13 cellular contexts compared by ENCODE assay signal in the genomic region with DNA sequence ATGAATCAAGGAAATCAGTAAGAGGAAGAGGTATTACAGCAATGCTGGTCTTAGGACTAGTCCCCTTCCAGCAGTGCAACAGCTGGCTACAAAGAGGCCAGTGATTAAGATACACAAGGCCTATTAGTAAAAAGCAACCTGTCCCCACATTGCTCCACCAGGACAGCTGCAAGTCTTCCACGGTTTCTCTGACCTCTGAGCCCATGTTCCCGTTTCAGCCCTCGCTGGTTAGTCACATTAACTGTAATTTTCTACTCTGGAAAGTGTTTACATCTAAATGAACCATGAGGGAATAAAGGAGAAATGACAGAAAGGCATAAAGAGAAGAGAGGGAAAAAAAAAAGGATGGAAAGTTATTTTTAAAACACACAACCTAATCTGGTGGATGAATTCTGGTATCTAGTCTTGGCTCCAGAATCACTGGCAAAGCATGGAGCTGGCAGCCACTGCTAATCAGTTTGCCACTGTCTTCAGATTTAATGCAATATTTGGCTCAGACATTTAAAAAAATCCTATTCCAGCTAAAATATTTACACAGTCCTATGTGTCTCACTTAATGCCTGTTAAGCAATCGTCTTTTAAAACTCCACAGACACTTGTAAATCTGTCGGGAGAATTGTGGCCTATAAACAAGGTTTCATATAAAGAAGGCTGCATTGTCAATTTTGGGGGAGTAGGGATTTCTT.
DNase-seq lines count a peak whose midpoint lies in the region; ATAC-seq and TF ChIP-seq lines count a peak whose summit lies in the region.
"Had no signal": no experiment of that assay in that cellular context is flagged by ENCODE, and none has a peak within 500 bp of the region (broad histone marks: within the 10 kb centered on the region; RNA-seq: fewer than 3 reads in every experiment).

No MANE protein-coding gene starts in this region.

- no TSS peak for BruUV-seq in OCI-LY7 (replicated peaks; lab: Mats Ljungman, UMichigan)

- H3K4me2 ChIP-seq in OCI-LY7 (ENCODE audit: low read length), result no peak overlapping the region

- H2AFZ ChIP-seq in OCI-LY7 (ENCODE audit: low read length), result 0 out of 2 replicates have a peak overlapping the region, but pooled peaks have one; percentile 19

- no peaks in the 10 kb centered on the region for H3K79me2 ChIP-seq in OCI-LY7 (ENCODE audit: insufficient read depth, low read depth, low read length)

- no peak overlapping the region for H3K4me3 Mint-ChIP-seq in naive thymus-derived CD4-positive, alpha-beta T cell
- H3K4me3 Mint-ChIP-seq: stimulated activated naive CD8-positive, alpha-beta T cell treated with anti-CD3 and anti-CD28 coated beads, Interleukin-15, Interleukin-2, amounts not matched to agents 100 ng/mL and 50 ng/mL, for 24 hours had no signal

- H3K27ac Mint-ChIP-seq in naive thymus-derived CD4-positive, alpha-beta T cell, result no peak overlapping the region
- H3K27ac Mint-ChIP-seq: stimulated activated naive CD8-positive, alpha-beta T cell treated with anti-CD3 and anti-CD28 coated beads, Interleukin-15, Interleukin-2, amounts not matched to agents 100 ng/mL and 50 ng/mL, for 24 hours had no signal

- H3K36me3 Mint-ChIP-seq in naive thymus-derived CD4-positive, alpha-beta T cell, result peaks cover 0 to 13% (median 0%) of the 10 kb centered on the region in 5 donors

- H3K4me1 Mint-ChIP-seq in naive thymus-derived CD4-positive, alpha-beta T cell, result peaks cover 0 to 2% (median 0%) of the 10 kb centered on the region in 7 donors

- peaks cover 0 to 1% (median 0%) of the 10 kb centered on the region in 11 donors for H3K9me3 Mint-ChIP-seq in naive thymus-derived CD4-positive, alpha-beta T cell
- H3K9me3 Mint-ChIP-seq: stimulated activated naive CD8-positive, alpha-beta T cell treated with anti-CD3 and anti-CD28 coated beads, Interleukin-15, Interleukin-2, amounts not matched to agents 100 ng/mL and 50 ng/mL, for 24 hours had no signal

- no peaks in the 10 kb centered on the region for H3K9me3 ChIP-seq in OCI-LY7 (ENCODE audit: low read length)
- no peaks in the 10 kb centered on the region for H3K9me3 ChIP-seq in naive thymus-derived CD4-positive, alpha-beta T cell (ENCODE audit: control insufficient read depth in 2 of 3, low read length in 3 of 3)

- H3K27ac ChIP-seq in OCI-LY7 (ENCODE audit: low read depth, low read length, poor library complexity, severe bottlenecking), result no peak overlapping the region
- no peak overlapping the region for H3K27ac ChIP-seq in naive thymus-derived CD4-positive, alpha-beta T cell (ENCODE audit: low read depth, low read length)

- CTCF ChIA-PET in OCI-LY7 (lab: Charles Lee; ENCODE audit: unreplicated experiment), result no interaction called here
- CTCF ChIA-PET in naive thymus-derived CD4-positive, alpha-beta T cell (lab: Charles Lee), result no interaction called here

- H4K20me1 ChIP-seq in OCI-LY7 (ENCODE audit: insufficient read depth, low read length), result no peaks in the 10 kb centered on the region

- no peak for ATAC-seq in GM21619 (IDR thresholded peaks at IDR 0.05; ENCODE audit: unreplicated experiment)
- ATAC-seq in naive thymus-derived CD4-positive, alpha-beta T cell, result no peak
- ATAC-seq: esophagus mucosa had no signal

- DNase-seq in OCI-LY7 (ENCODE audit: low spot score), result no peak
- peak; percentile 89 for DNase-seq in fibroblast of mammary gland (ENCODE audit: low read depth)
- peak; percentile 90 for DNase-seq in myocyte (ENCODE audit: low read depth)
- peak; percentile 50 for DNase-seq in ureter (ENCODE audit: low spot score)
- no peak for DNase-seq in naive thymus-derived CD4-positive, alpha-beta T cell
- DNase-seq in stimulated activated CD4-positive, alpha-beta T cell treated with anti-CD3 and anti-CD28 coated beads, Interleukin-4, amount 100 ng/mL, for 4 hours, result no peak
- DNase-seq: caudate nucleus; NCI-H146; nucleus accumbens; stimulated activated CD4-positive, alpha-beta T cell treated with anti-CD3 and anti-CD28 coated beads, Interleukin-4, amount 100 ng/mL, for 1 hour had no signal

- H3K4me1 ChIP-seq in OCI-LY7 (ENCODE audit: insufficient read depth, low read length, poor library complexity, severe bottlenecking), result peaks cover 6% of the 10 kb centered on the region
- H3K4me1 ChIP-seq in naive thymus-derived CD4-positive, alpha-beta T cell (ENCODE audit: control insufficient read depth in 2 of 2, insufficient read depth in 2 of 2, low read length in 2 of 2), result no peaks in the 10 kb centered on the region

- H3K27me3 ChIP-seq in naive thymus-derived CD4-positive, alpha-beta T cell (ENCODE audit: control insufficient read depth in 2 of 2, insufficient read depth in 2 of 2, low read length in 2 of 2), result no peaks in the 10 kb centered on the region

- H3K36me3 ChIP-seq in OCI-LY7 (ENCODE audit: insufficient read depth, low read length), result no peaks in the 10 kb centered on the region
- H3K36me3 ChIP-seq in naive thymus-derived CD4-positive, alpha-beta T cell (ENCODE audit: control insufficient read depth in 2 of 3, insufficient read depth in 3 of 3, low read length in 3 of 3), result no peaks in the 10 kb centered on the region

- intact Hi-C loops in OCI-LY7 (cut with micrococcal nuclease; ENCODE audit: unreplicated experiment), result no loop called here
- intact Hi-C loops in naive thymus-derived CD4-positive, alpha-beta T cell (cut with micrococcal nuclease), result no loop called here

- H3K4me3 ChIP-seq in OCI-LY7 (ENCODE audit: low read depth, low read length, poor library complexity, severe bottlenecking) (no peak overlapping the region), fibroblast of mammary gland (ENCODE audit: control insufficient read depth, low read depth, low read length) (no peak overlapping the region)
- H3K4me3 ChIP-seq in naive thymus-derived CD4-positive, alpha-beta T cell (ENCODE audit: low read length), result no peak overlapping the region

- peaks cover 0 to 15% (median 0%) of the 10 kb centered on the region in 5 donors for H3K27me3 Mint-ChIP-seq in naive thymus-derived CD4-positive, alpha-beta T cell

- no peaks in the 10 kb centered on the region for H3K9me2 ChIP-seq in OCI-LY7 (ENCODE audit: insufficient read depth, low read length)

- POLR2A ChIA-PET in OCI-LY7 (lab: Charles Lee), result no interaction called here
- POLR2A ChIA-PET in naive thymus-derived CD4-positive, alpha-beta T cell (lab: Charles Lee), result no interaction called here

- no peak for TF ChIP-seq CTCF in OCI-LY7 (conservative IDR thresholded peaks at IDR 0.05; ENCODE audit: low read length)
- no peak for TF ChIP-seq CTCF in fibroblast of mammary gland (conservative IDR thresholded peaks at IDR 0.05; ENCODE audit: control insufficient read depth, insufficient read depth, low read depth, low read length)

Comparison
In these comparisons a context has a peak if more than half of its experiments do, and no peak if none do; other contexts are left out.
1. DNase-seq: peak in fibroblast of mammary gland (single experiment), myocyte (single experiment) and ureter (single experiment); none in OCI-LY7 (single experiment), naive thymus-derived CD4-positive, alpha-beta T cell (0 of 9) and stimulated activated CD4-positive, alpha-beta T cell treated with anti-CD3 and anti-CD28 coated beads, Interleukin-4, amount 100 ng/mL, for 4 hours (0 of 2).